Comparison of ENCODE assay signal across 8 cellular contexts in the genomic region with DNA sequence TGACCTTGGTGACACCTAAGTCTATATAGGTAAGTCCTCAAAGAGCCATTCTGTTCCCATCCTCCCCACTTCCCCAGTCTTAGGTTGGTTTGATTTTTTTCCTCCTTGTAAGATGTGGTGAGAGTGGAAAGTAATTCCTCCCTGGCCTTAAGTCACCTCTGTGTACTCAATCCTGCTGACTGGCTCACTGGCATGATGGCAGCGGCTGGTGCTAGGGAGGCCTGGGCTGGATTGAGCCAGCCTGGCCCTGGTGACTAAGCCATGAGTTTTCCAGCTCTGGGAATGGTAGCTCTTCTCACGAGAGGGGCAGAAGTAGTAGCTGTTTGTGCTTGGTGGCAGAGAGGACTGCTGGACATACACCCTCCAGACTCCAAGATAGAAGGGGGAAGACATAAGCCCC. TPM values are rescaled to one million over a fixed set of nuclear protein-coding genes. Genes with fewer than 3 reads are reported as not detected.
DNase-seq lines count a peak whose midpoint lies in the region; ATAC-seq and TF ChIP-seq lines count a peak whose summit lies in the region.

No MANE protein-coding gene starts in this region.

- 16 to 44% (median 20%) methylated on average over 2 of the region's 2 CpGs for WGBS in psoas muscle, 3 donors

- ATAC-seq in psoas muscle, result peak; percentile 68 to 82 (median 75)
- no peak for ATAC-seq in GM19395 (IDR thresholded peaks at IDR 0.05; ENCODE audit: unreplicated experiment)
- no peak for ATAC-seq in HG03565 (IDR thresholded peaks at IDR 0.05; ENCODE audit: unreplicated experiment)
- no peak for ATAC-seq in activated CD4-positive, CD25-positive, alpha-beta regulatory T cell treated with anti-CD3 and anti-CD28 coated beads, Interleukin-2, amount 50 U/mL, for 24 hours
- ATAC-seq in GM21528 (IDR thresholded peaks at IDR 0.05; ENCODE audit: low FRiP score, unreplicated experiment), result no peak

- no peaks in the 10 kb centered on the region for H3K9me3 ChIP-seq in SJSA1 (replicated peaks)
- H3K9me3 ChIP-seq in psoas muscle, result no peaks in the 10 kb centered on the region

- intact Hi-C loops in psoas muscle (cut with DNase I), result no loop called here

- H3K4me3 ChIP-seq in SJSA1 (no peak overlapping the region), fibroblast of the aortic adventitia (ENCODE audit: low read depth, low read length) (peak overlapping the region; percentile 97), psoas muscle (peak overlapping the region; percentile 1)

- peak overlapping the region; percentile 74 for H3K27ac ChIP-seq in SJSA1
- no peak overlapping the region for H3K27ac ChIP-seq in psoas muscle

- TF ChIP-seq CTCF in fibroblast of the aortic adventitia (IDR thresholded peaks at IDR 0.05; ENCODE audit: insufficient read depth, low read length) (no peak), psoas muscle (IDR thresholded peaks at IDR 0.05) (no peak)

- peaks cover 42% of the 10 kb centered on the region for H3K4me1 ChIP-seq in SJSA1 (replicated peaks)
- H3K4me1 ChIP-seq in psoas muscle, result peaks cover 12% of the 10 kb centered on the region

- DNase-seq in DMS53 (lab: John Stamatoyannopoulos, UW), result peak; percentile 76
- peak; percentile 87 to 93 for DNase-seq in SJSA1 (ENCODE audit: low read depth in 1 of 2, low spot score in 2 of 2)
- DNase-seq in fibroblast of the aortic adventitia (ENCODE audit: low read depth), result peak; percentile 78
- peak in 1 of 2 donors; percentile 48 for DNase-seq in psoas muscle

- H3K27me3 ChIP-seq in SJSA1 (replicated peaks) (no peaks in the 10 kb centered on the region), psoas muscle (ENCODE audit: insufficient read depth in 3 of 3, low read length in 2 of 3) (no peaks in the 10 kb centered on the region)

- peaks cover 32% of the 10 kb centered on the region for H3K36me3 ChIP-seq in SJSA1
- no peaks in the 10 kb centered on the region for H3K36me3 ChIP-seq in psoas muscle (ENCODE audit: insufficient read depth in 1 of 2, low read depth in 1 of 2)

RNA-seq across cellular contexts. Expression of gene ARL4D, which starts 2.5 kb away (rescaled TPM):
- total RNA-seq in SJSA1 (2014; rRNA removed; shearing (Covaris generic)), result 21.2 and 28.0 TPM in 2 replicates
- total RNA-seq in fibroblast of the aortic adventitia (ENCODE audit: low replicate concordance) (22.2 and 70.8 TPM in 2 replicates), psoas muscle (1 to 10 TPM in 3 of 4 donors, under 1 TPM in 1; 0.69 to 1.8 (median 1.4) TPM)
- polyA plus RNA-seq in psoas muscle, result 1 to 10 TPM; 1.3 to 6.5 (median 2.4) TPM

Comparison
In these comparisons a context has a peak if more than half of its experiments do, and no peak if none do; other contexts are left out.
1. ATAC-seq: peak in psoas muscle (4 of 4); none in GM19395 (single experiment), HG03565 (single experiment), activated CD4-positive, CD25-positive, alpha-beta regulatory T cell treated with anti-CD3 and anti-CD28 coated beads, Interleukin-2, amount 50 U/mL, for 24 hours (0 of 2) and GM21528 (single experiment).